Comparison of ENCODE assay signal across 8 cellular contexts in genomic region chr4:118836763-118837507, GRCh38. TPM values are rescaled to one million over a fixed set of nuclear protein-coding genes. Genes with fewer than 3 reads are reported as not detected.
DNase-seq lines count a peak whose midpoint lies in the region; ATAC-seq and TF ChIP-seq lines count a peak whose summit lies in the region.

No MANE protein-coding gene starts in this region.

- peak overlapping the region; percentile 68 for H3K9ac ChIP-seq in HCT116 (ENCODE audit: low read length)

- intact Hi-C loops in HCT116 (cut with micrococcal nuclease), result no loop called here
- intact Hi-C loops in spleen (cut with DNase I; ENCODE audit: low total_unique reads), result no loop called here

- RAD21 ChIA-PET in HCT116 (lab: Charles Lee; ENCODE audit: low non-redundant PET in 1 of 2, low total read pairs in 2 of 2, uncharacterized antibody in 2 of 2, unreplicated experiment in 2 of 2), result no interaction called here

- H3K27ac ChIP-seq in HCT116 (ENCODE audit: low read depth, low read length) (peak overlapping the region; percentile 74), hepatocyte (peak overlapping the region; percentile 99), spleen (peak overlapping the region in 5 of 8 donors; percentile 94 to 98 (median 97))

- peak overlapping the region; percentile 77 to 83 for H3K4me3 ChIP-seq in HCT116 (replicated peaks in 1 of 2; ENCODE audit: low read depth in 1 of 2, low read length in 2 of 2)
- peak overlapping the region; percentile 92 for H3K4me3 ChIP-seq in WI38 (ENCODE audit: low read depth, low read length)
- H3K4me3 ChIP-seq in hepatocyte, result peak overlapping the region; percentile 84
- H3K4me3 ChIP-seq in spleen, result peak overlapping the region; percentile 82 to 99 (median 95)

- DNase-seq in HCT116 (ENCODE audit: low read depth, low spot score), result no peak
- DNase-seq in hepatocyte (ENCODE audit: low spot score), result no peak
- no peak for DNase-seq in spleen
- no peak for DNase-seq in NCI-H82 (lab: John Stamatoyannopoulos, UW)
- no peak for DNase-seq in glomerular visceral epithelial cell (ENCODE audit: extremely low spot score)
- no peak for DNase-seq in activated CD4-positive, alpha-beta T cell treated with anti-CD3 and anti-CD28 coated beads, Interleukin-2, amount 50 U/mL, for 48 hours
- DNase-seq in D341Med (ENCODE audit: low spot score), result no peak

- H4K20me1 ChIP-seq in HCT116 (ENCODE audit: insufficient read depth), result no peaks in the 10 kb centered on the region
- peaks cover 23% of the 10 kb centered on the region for H4K20me1 ChIP-seq in hepatocyte (ENCODE audit: insufficient read depth, poor library complexity, severe bottlenecking)

- H3K9me3 ChIP-seq in HCT116 (ENCODE audit: control insufficient read depth in 1 of 2, insufficient read depth in 1 of 2, low read depth in 1 of 2, low read length in 2 of 2) (no peaks in the 10 kb centered on the region), hepatocyte (ENCODE audit: low read depth) (no peaks in the 10 kb centered on the region), spleen (no peaks in the 10 kb centered on the region)

- TF ChIP-seq POLR2A in HCT116 (IDR thresholded peaks at IDR 0.05; ENCODE audit: borderline replicate concordance, extremely low read depth, insufficient read depth, insufficient read length) (no peak), spleen (IDR thresholded peaks at IDR 0.05) (no peak)

- H3K36me3 ChIP-seq in HCT116 (ENCODE audit: control insufficient read depth in 1 of 2, insufficient read depth in 2 of 2, low read length in 2 of 2) (peaks cover 4% of the 10 kb centered on the region in 2 experiments; a peak in 2 of 4 replicates), hepatocyte (replicated peaks; ENCODE audit: insufficient read depth, low read depth) (peaks cover 6% of the 10 kb centered on the region), spleen (peaks cover 0 to 18% (median 14%) of the 10 kb centered on the region in 6 donors)

- ATAC-seq in HCT116, result no peak

- peak overlapping the region; percentile 88 for H3K4me2 ChIP-seq in HCT116 (ENCODE audit: low read length)
- peak overlapping the region; percentile 71 for H3K4me2 ChIP-seq in hepatocyte

- peaks cover 16% of the 10 kb centered on the region; the same call in 1 of the 2 replicates for H3K79me2 ChIP-seq in HCT116 (ENCODE audit: insufficient read depth, low read length)
- peaks cover 29% of the 10 kb centered on the region for H3K79me2 ChIP-seq in hepatocyte

- no peaks in the 10 kb centered on the region for H3K27me3 ChIP-seq in HCT116 (ENCODE audit: insufficient read depth, low read length)
- no peaks in the 10 kb centered on the region for H3K27me3 ChIP-seq in hepatocyte
- no peaks in the 10 kb centered on the region for H3K27me3 ChIP-seq in spleen (replicated peaks in 1 of 7)

- TF ChIP-seq CTCF in HCT116 (IDR thresholded peaks at IDR 0.05 in 2 of 3, conservative IDR thresholded peaks at IDR 0.05 in 1 of 3; ENCODE audit: borderline replicate concordance in 1 of 3, insufficient read depth in 1 of 3, low read depth in 2 of 3, low read length in 2 of 3), result no peak
- no peak for TF ChIP-seq CTCF in WI38 (IDR thresholded peaks at IDR 0.05; ENCODE audit: low read depth, low read length)
- TF ChIP-seq CTCF in hepatocyte (IDR thresholded peaks at IDR 0.05; ENCODE audit: poor library complexity), result no peak
- no peak for TF ChIP-seq CTCF in spleen (IDR thresholded peaks at IDR 0.05 in 8 of 11, conservative IDR thresholded peaks at IDR 0.05 in 3 of 11)

- WGBS in hepatocyte (ENCODE audit: low lambda C conversion rate, missing lambda C conversion rate), result 47% methylated on average over 8 of the region's 8 CpGs
- 49 to 61% (median 57%) methylated on average over 8 of the region's 8 CpGs for WGBS in spleen, 5 donors

- peaks cover 9 to 26% of the 10 kb centered on the region in 2 experiments; a peak in 3 of 4 replicates for H3K4me1 ChIP-seq in HCT116 (ENCODE audit: control insufficient read depth in 1 of 2, insufficient read depth in 2 of 2, low read length in 2 of 2)
- H3K4me1 ChIP-seq in hepatocyte (ENCODE audit: insufficient read depth), result peaks cover 22% of the 10 kb centered on the region
- H3K4me1 ChIP-seq in spleen, result peaks cover 9 to 42% (median 33%) of the 10 kb centered on the region in 6 donors

- no peak for TF ChIP-seq RAD21 in HCT116 (IDR thresholded peaks at IDR 0.05; ENCODE audit: low read depth)

- TSS peak; percentile 72 for BruUV-seq in HCT116 (replicated peaks; lab: Mats Ljungman, UMichigan)

- CTCF ChIA-PET in HCT116 (lab: Charles Lee), result interaction anchor here (1.7 to 2.4 kb wide), 2 partner anchors 11 to 28 kb away, joined by 7 to 9 read pairs; no protein-coding TSS in a partner anchor

- no peaks in the 10 kb centered on the region for H3K9me2 ChIP-seq in HCT116 (ENCODE audit: insufficient read depth)
- no peaks in the 10 kb centered on the region for H3K9me2 ChIP-seq in hepatocyte (replicated peaks; ENCODE audit: insufficient read depth)

- POLR2A ChIA-PET in HCT116 (lab: Charles Lee), result no interaction called here

- peak overlapping the region; percentile 93 for H2AFZ ChIP-seq in HCT116 (ENCODE audit: low read depth, low read length, poor library complexity, severe bottlenecking)
- peak overlapping the region; percentile 78 for H2AFZ ChIP-seq in hepatocyte

TF ChIP-seq in HCT116, 20 proteins besides CTCF, POLR2A, EP300 and RAD21 (continues in another document):
- TF ChIP-seq ZBTB33 (IDR thresholded peaks at IDR 0.05; ENCODE audit: extremely low read depth, insufficient replicate concordance, low read length) (no peak), SP1 (IDR thresholded peaks at IDR 0.05; ENCODE audit: low read depth) (no peak), ZFX (IDR thresholded peaks at IDR 0.05) (no peak), ATF3 (IDR thresholded peaks at IDR 0.05) (no peak), SIN3A (IDR thresholded peaks at IDR 0.05; ENCODE audit: low read depth) (no peak), TCF7L2 (IDR thresholded peaks at IDR 0.05; ENCODE audit: borderline replicate concordance, extremely low read depth, insufficient read depth, insufficient read length) (no peak), CEBPB (IDR thresholded peaks at IDR 0.05; ENCODE audit: low read depth) (no peak), POLR2AphosphoS5 (IDR thresholded peaks at IDR 0.05; ENCODE audit: low read depth, low read length) (no peak), YY1 (IDR thresholded peaks at IDR 0.05; ENCODE audit: extremely low read depth, insufficient replicate concordance, low read depth, low read length) (no peak), EZH2 (IDR thresholded peaks at IDR 0.05) (no peak), ELF1 (IDR thresholded peaks at IDR 0.05; ENCODE audit: borderline replicate concordance, low read depth) (no peak), SRF (IDR thresholded peaks at IDR 0.05; ENCODE audit: low read depth) (no peak), EZH2phosphoT487 (IDR thresholded peaks at IDR 0.05; ENCODE audit: borderline replicate concordance) (no peak), ZNF274 (IDR thresholded peaks at IDR 0.05; ENCODE audit: low read depth, low read length) (no peak)

RNA-seq across cellular contexts. Expression of gene SEC24D, which starts 1.0 kb away (rescaled TPM):
- total RNA-seq in HCT116 (2021; ENCODE audit: unreplicated experiment) (28.5 TPM), hepatocyte (88.1 and 97.4 TPM in 2 replicates), spleen (10 to 100 TPM; 42.0 to 75.8 (median 65.3) TPM)
- polyA plus RNA-seq in HCT116 (2012), result 14.2 and 24.3 TPM in 2 replicates
- polyA plus RNA-seq in hepatocyte (81.9 and 87.4 TPM in 2 replicates), spleen (1 to 10 TPM; 5.2 to 9.4 (median 7.0) TPM)

RNA-seq across cellular contexts. Expression of gene SYNPO2, which starts 51.7 kb away (rescaled TPM):
- total RNA-seq in HCT116 (2021; ENCODE audit: unreplicated experiment) (0.93 TPM), hepatocyte (10.3 and 12.6 TPM in 2 replicates), spleen (10 to 100 TPM; 24.7 to 72.1 (median 36.9) TPM)
- polyA plus RNA-seq in HCT116 (2012), result 0.26 and 0.39 TPM in 2 replicates
- polyA plus RNA-seq in hepatocyte (3.1 and 3.5 TPM in 2 replicates), spleen (1 to 10 TPM; 3.6 to 5.9 (median 4.2) TPM)
